10 cellular contexts compared by ENCODE assay signal in the genomic region with DNA sequence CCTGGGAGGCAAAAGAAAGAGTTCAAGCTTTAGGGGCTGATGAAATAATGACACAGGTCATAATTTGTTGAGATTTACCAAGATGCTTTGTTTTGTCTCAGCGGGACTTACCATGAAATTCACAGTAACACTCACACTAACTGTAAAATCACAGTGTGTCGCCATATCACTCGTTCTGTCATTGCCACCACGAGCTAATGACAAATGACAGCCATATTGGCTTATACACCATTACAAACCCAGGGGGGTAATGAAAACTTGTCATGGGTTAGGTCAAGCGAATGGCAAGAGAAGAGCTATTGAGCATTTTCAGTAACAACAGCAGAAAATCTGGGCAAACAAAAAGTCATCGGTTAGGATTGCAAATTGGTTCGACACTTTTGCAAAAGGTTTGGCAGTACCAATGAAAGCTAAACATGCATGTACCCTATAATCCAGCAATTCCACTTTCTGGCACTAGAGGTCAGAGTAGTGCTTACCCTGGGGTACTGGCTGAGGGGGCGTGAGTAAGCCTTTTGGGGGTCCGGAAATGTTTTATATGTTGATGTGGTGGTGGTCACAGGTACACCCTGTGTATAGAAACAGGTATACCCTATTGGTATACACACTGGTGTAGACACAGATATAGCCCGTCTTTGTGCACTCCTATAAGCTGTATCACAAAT.
DNase-seq lines count a peak whose midpoint lies in the region; ATAC-seq and TF ChIP-seq lines count a peak whose summit lies in the region.
"Had no signal": no experiment of that assay in that cellular context is flagged by ENCODE, and none has a peak within 500 bp of the region (broad histone marks: within the 10 kb centered on the region; RNA-seq: fewer than 3 reads in every experiment).

No MANE protein-coding gene starts in this region.

- WGBS in sigmoid colon, 2 donors = 65 to 71% methylated on average over 10 of the region's 10 CpGs

- no peak for TF ChIP-seq EP300 in sigmoid colon (IDR thresholded peaks at IDR 0.05)

- peaks cover 2% of the 10 kb centered on the region for H3K36me3 Mint-ChIP-seq in neural crest cell (ENCODE audit: low read depth)
- H3K36me3 Mint-ChIP-seq in natural killer cell treated with Interleukin-12 subunit alpha and Interleukin-12 subunit beta and Interleukin-15 and Interleukin-18, amount 100 ng/mL, for 72 hours = no peaks in the 10 kb centered on the region
- no peaks in the 10 kb centered on the region for H3K36me3 Mint-ChIP-seq in stimulated activated naive B cell treated with anti-CD40 and anti-IgM and Interleukin-4, amounts not matched to agents 10 μg/mL and 1 μg/mL and 100 μg/mL, for 72 hours
- H3K36me3 Mint-ChIP-seq: CD8-positive, alpha-beta memory T cell had no signal

- TF ChIP-seq CTCF in neural crest cell (conservative IDR thresholded peaks at IDR 0.05) (peak; percentile 60), sigmoid colon (IDR thresholded peaks at IDR 0.05) (no peak)

- no peak overlapping the region for H3K4me3 ChIP-seq in sigmoid colon

- H3K9me3 ChIP-seq in sigmoid colon = no peaks in the 10 kb centered on the region

- no peaks in the 10 kb centered on the region for H3K4me1 Mint-ChIP-seq in neural crest cell
- no peaks in the 10 kb centered on the region for H3K4me1 Mint-ChIP-seq in natural killer cell treated with Interleukin-12 subunit alpha and Interleukin-12 subunit beta and Interleukin-15 and Interleukin-18, amount 100 ng/mL, for 72 hours (ENCODE audit: low read depth in 2 of 2)
- H3K4me1 Mint-ChIP-seq in stimulated activated naive B cell treated with anti-CD40 and anti-IgM and Interleukin-4, amounts not matched to agents 10 μg/mL and 1 μg/mL and 100 μg/mL, for 72 hours = no peaks in the 10 kb centered on the region
- H3K4me1 Mint-ChIP-seq: CD8-positive, alpha-beta memory T cell had no signal

- H3K9me3 Mint-ChIP-seq in neural crest cell = peaks cover 2% of the 10 kb centered on the region
- H3K9me3 Mint-ChIP-seq in natural killer cell treated with Interleukin-12 subunit alpha and Interleukin-12 subunit beta and Interleukin-15 and Interleukin-18, amount 100 ng/mL, for 72 hours = peaks cover 2% of the 10 kb centered on the region
- peaks cover 2 to 4% of the 10 kb centered on the region in 2 donors for H3K9me3 Mint-ChIP-seq in stimulated activated naive B cell treated with anti-CD40 and anti-IgM and Interleukin-4, amounts not matched to agents 10 μg/mL and 1 μg/mL and 100 μg/mL, for 72 hours
- H3K9me3 Mint-ChIP-seq: CD8-positive, alpha-beta memory T cell had no signal

- H3K27me3 ChIP-seq in sigmoid colon = no peaks in the 10 kb centered on the region

- no peak for ATAC-seq in natural killer cell treated with Interleukin-12 subunit alpha and Interleukin-12 subunit beta and Interleukin-15 and Interleukin-18, amount 100 ng/mL, for 72 hours
- no peak for ATAC-seq in stimulated activated naive B cell treated with anti-CD40 and anti-IgM and Interleukin-4, amounts not matched to agents 10 μg/mL and 1 μg/mL and 100 μg/mL, for 72 hours (replicated peaks)

- intact Hi-C loops in sigmoid colon (cut with DNase I) = no loop called here

- TF ChIP-seq POLR2A in sigmoid colon (IDR thresholded peaks at IDR 0.05) = no peak

- peak; percentile 13 to 46 (median 20) for DNase-seq in NCI-H1417 (lab: John Stamatoyannopoulos, UW)
- DNase-seq in NCI-H1417 treated with DMSO at 0.1 percent for 48 hours (lab: John Stamatoyannopoulos, UW) = no peak
- DNase-seq in KG1 (lab: John Stamatoyannopoulos, UW) = peak; percentile 3
- peak; percentile 2 for DNase-seq in astrocyte of the hippocampus (ENCODE audit: low read depth, low spot score)
- peak; percentile 6 for DNase-seq in neural crest cell (ENCODE audit: low read depth, low spot score)
- DNase-seq in sigmoid colon = no peak
- no peak for DNase-seq in natural killer cell treated with Interleukin-12 subunit alpha and Interleukin-12 subunit beta and Interleukin-15 and Interleukin-18, amount 100 ng/mL, for 72 hours (ENCODE audit: low spot score)
- no peak for DNase-seq in stimulated activated naive B cell treated with anti-CD40 and anti-IgM and Interleukin-4, amounts not matched to agents 10 μg/mL and 1 μg/mL and 100 μg/mL, for 72 hours

- H3K27ac Mint-ChIP-seq in neural crest cell (ENCODE audit: unreplicated experiment) = no peak overlapping the region
- no peak overlapping the region for H3K27ac Mint-ChIP-seq in natural killer cell treated with Interleukin-12 subunit alpha and Interleukin-12 subunit beta and Interleukin-15 and Interleukin-18, amount 100 ng/mL, for 72 hours
- H3K27ac Mint-ChIP-seq in stimulated activated naive B cell treated with anti-CD40 and anti-IgM and Interleukin-4, amounts not matched to agents 10 μg/mL and 1 μg/mL and 100 μg/mL, for 72 hours = no peak overlapping the region
- H3K27ac Mint-ChIP-seq: CD8-positive, alpha-beta memory T cell had no signal

- H3K36me3 ChIP-seq in sigmoid colon = no peaks in the 10 kb centered on the region

- no peak overlapping the region for H3K4me3 Mint-ChIP-seq in neural crest cell
- no peak overlapping the region for H3K4me3 Mint-ChIP-seq in natural killer cell treated with Interleukin-12 subunit alpha and Interleukin-12 subunit beta and Interleukin-15 and Interleukin-18, amount 100 ng/mL, for 72 hours
- H3K4me3 Mint-ChIP-seq in stimulated activated naive B cell treated with anti-CD40 and anti-IgM and Interleukin-4, amounts not matched to agents 10 μg/mL and 1 μg/mL and 100 μg/mL, for 72 hours = no peak overlapping the region
- H3K4me3 Mint-ChIP-seq: CD8-positive, alpha-beta memory T cell had no signal

- no peaks in the 10 kb centered on the region for H3K27me3 Mint-ChIP-seq in neural crest cell (ENCODE audit: low read depth)
- H3K27me3 Mint-ChIP-seq in natural killer cell treated with Interleukin-12 subunit alpha and Interleukin-12 subunit beta and Interleukin-15 and Interleukin-18, amount 100 ng/mL, for 72 hours = peaks cover 3 to 11% of the 10 kb centered on the region in 2 donors
- peaks cover 0 to 7% of the 10 kb centered on the region in 2 donors for H3K27me3 Mint-ChIP-seq in stimulated activated naive B cell treated with anti-CD40 and anti-IgM and Interleukin-4, amounts not matched to agents 10 μg/mL and 1 μg/mL and 100 μg/mL, for 72 hours

- no peaks in the 10 kb centered on the region for H3K4me1 ChIP-seq in sigmoid colon

- H3K27ac ChIP-seq in sigmoid colon = no peak overlapping the region
- H3K27ac ChIP-seq: epithelial cell of prostate had no signal

Comparison
In these comparisons a context has a peak if more than half of its experiments do, and no peak if none do; other contexts are left out.
1. DNase-seq: peak in NCI-H1417 (3 of 3), KG1 (single experiment), astrocyte of the hippocampus (single experiment) and neural crest cell (single experiment); none in NCI-H1417 treated with DMSO at 0.1 percent for 48 hours (single experiment), sigmoid colon (single experiment), natural killer cell treated with Interleukin-12 subunit alpha and Interleukin-12 subunit beta and Interleukin-15 and Interleukin-18, amount 100 ng/mL, for 72 hours (single experiment) and stimulated activated naive B cell treated with anti-CD40 and anti-IgM and Interleukin-4, amounts not matched to agents 10 μg/mL and 1 μg/mL and 100 μg/mL, for 72 hours (single experiment).